ENCODE assay signal across 18 cellular contexts in genomic region chr2:146572598-146572997, GRCh38.
DNase-seq lines count a peak whose midpoint lies in the region; ATAC-seq and TF ChIP-seq lines count a peak whose summit lies in the region.
"Had no signal": no experiment of that assay in that cellular context is flagged by ENCODE, and none has a peak within 500 bp of the region (broad histone marks: within the 10 kb centered on the region; RNA-seq: fewer than 3 reads in every experiment).

No MANE protein-coding gene starts in this region.

- H2AFZ ChIP-seq in ACC112 (ENCODE audit: low read length, unreplicated experiment) = peak overlapping the region; percentile 34

- ATAC-seq in HG02642 (IDR thresholded peaks at IDR 0.05; ENCODE audit: poor library complexity, unreplicated experiment) = no peak
- no peak for ATAC-seq in right cardiac atrium
- ATAC-seq: activated CD8-positive, alpha-beta memory T cell treated with anti-CD3 and anti-CD28 coated beads, Interleukin-2, amount 10 ng/mL, durations not matched to agents 7 days and 5 days; gastroesophageal sphincter; right lobe of liver had no signal

- H3K4me1 Mint-ChIP-seq in HFFc6 (ENCODE audit: low read depth) (peaks cover 14% of the 10 kb centered on the region), type B pancreatic cell (ENCODE audit: unreplicated experiment) (no peaks in the 10 kb centered on the region)
- H3K4me1 Mint-ChIP-seq: activated CD8-positive, alpha-beta memory T cell treated with anti-CD3 and anti-CD28 coated beads, Interleukin-2, amount 10 ng/mL, durations not matched to agents 7 days and 5 days; immature natural killer cell had no signal

- DNase-seq in HFFc6 = peak; percentile 64
- DNase-seq in amniotic stem cell (lab: John Stamatoyannopoulos, UW) = peak; percentile 4
- DNase-seq in glomerular visceral epithelial cell (ENCODE audit: extremely low spot score) = peak; percentile 5
- DNase-seq in NCI-H1436 (lab: John Stamatoyannopoulos, UW) = no peak
- DNase-seq in type B pancreatic cell (ENCODE audit: extremely low spot score, unreplicated experiment) = no peak
- DNase-seq in right cardiac atrium = no peak
- DNase-seq: activated CD8-positive, alpha-beta memory T cell treated with anti-CD3 and anti-CD28 coated beads, Interleukin-2, amount 10 ng/mL, durations not matched to agents 7 days and 5 days; activated naive CD4-positive, alpha-beta T cell; effector CD4-positive, alpha-beta T cell; immature natural killer cell; KBM-7; NCI-H2227 treated with DMSO at 0.1 percent for 48 hours; right lobe of liver; stimulated activated CD4-positive, alpha-beta T cell treated with anti-CD3 and anti-CD28 coated beads, Interleukin-4, amount 100 ng/mL, for 1 hour; tibial artery had no signal

- no peaks in the 10 kb centered on the region for H3K79me2 ChIP-seq in ACC112 (ENCODE audit: control insufficient read depth, insufficient read depth, low read length, unreplicated experiment)

- intact Hi-C loops in right cardiac atrium (cut with DNase I) = no loop called here

- no peak overlapping the region for H3K27ac ChIP-seq in ACC112 (ENCODE audit: low read depth, low read length)
- no peak overlapping the region for H3K27ac ChIP-seq in right cardiac atrium (ENCODE audit: low read length)
- H3K27ac ChIP-seq: gastroesophageal sphincter, right lobe of liver, tibial artery had no signal

- H3K36me3 Mint-ChIP-seq in HFFc6 (ENCODE audit: low read depth) = no peaks in the 10 kb centered on the region
- no peaks in the 10 kb centered on the region for H3K36me3 Mint-ChIP-seq in type B pancreatic cell
- H3K36me3 Mint-ChIP-seq: activated CD8-positive, alpha-beta memory T cell treated with anti-CD3 and anti-CD28 coated beads, Interleukin-2, amount 10 ng/mL, durations not matched to agents 7 days and 5 days; immature natural killer cell had no signal

- H3K36me3 ChIP-seq in ACC112 (ENCODE audit: insufficient read depth, low read length) = no peaks in the 10 kb centered on the region
- H3K36me3 ChIP-seq: gastroesophageal sphincter, tibial artery had no signal

- TF ChIP-seq CTCF in HFFc6 (IDR thresholded peaks at IDR 0.05) (no peak), type B pancreatic cell (conservative IDR thresholded peaks at IDR 0.05) (no peak)

- H3K27me3 Mint-ChIP-seq in HFFc6 (ENCODE audit: insufficient read depth) (no peaks in the 10 kb centered on the region), type B pancreatic cell (peaks cover 9% of the 10 kb centered on the region)
- H3K27me3 Mint-ChIP-seq: activated CD8-positive, alpha-beta memory T cell treated with anti-CD3 and anti-CD28 coated beads, Interleukin-2, amount 10 ng/mL, durations not matched to agents 7 days and 5 days had no signal

- H3K4me1 ChIP-seq in ACC112 (ENCODE audit: control insufficient read depth, insufficient read depth, low read length, unreplicated experiment) (no peaks in the 10 kb centered on the region), right cardiac atrium (ENCODE audit: control insufficient read depth, insufficient read depth, low read length) (no peaks in the 10 kb centered on the region)
- H3K4me1 ChIP-seq: gastroesophageal sphincter, right lobe of liver, tibial artery had no signal

- H3K4me3 ChIP-seq in ACC112 (ENCODE audit: low read depth, low read length) (peak overlapping the region; percentile 21), right cardiac atrium (ENCODE audit: low read length) (no peak overlapping the region)
- H3K4me3 ChIP-seq: gastroesophageal sphincter, right lobe of liver, tibial artery had no signal

- H3K27ac Mint-ChIP-seq in HFFc6 (peak overlapping the region; percentile 61), type B pancreatic cell (no peak overlapping the region)
- H3K27ac Mint-ChIP-seq: activated CD8-positive, alpha-beta memory T cell treated with anti-CD3 and anti-CD28 coated beads, Interleukin-2, amount 10 ng/mL, durations not matched to agents 7 days and 5 days; immature natural killer cell had no signal

- no peaks in the 10 kb centered on the region for H3K27me3 ChIP-seq in ACC112 (ENCODE audit: insufficient read depth, low read length)
- H3K27me3 ChIP-seq in right cardiac atrium (ENCODE audit: control insufficient read depth, insufficient read depth) = no peaks in the 10 kb centered on the region
- H3K27me3 ChIP-seq: gastroesophageal sphincter, right lobe of liver, tibial artery had no signal

- H3K9me3 ChIP-seq in right cardiac atrium (ENCODE audit: control insufficient read depth, low read length) = no peaks in the 10 kb centered on the region
- H3K9me3 ChIP-seq: gastroesophageal sphincter, tibial artery had no signal

- H3K9me3 Mint-ChIP-seq in HFFc6 (no peaks in the 10 kb centered on the region), type B pancreatic cell (no peaks in the 10 kb centered on the region)

- WGBS in right cardiac atrium = 74% methylated on average over 1 of the region's 1 CpG

- H3K4me3 Mint-ChIP-seq in HFFc6 (peak overlapping the region; percentile 64), type B pancreatic cell (no peak overlapping the region)
- H3K4me3 Mint-ChIP-seq: activated CD8-positive, alpha-beta memory T cell treated with anti-CD3 and anti-CD28 coated beads, Interleukin-2, amount 10 ng/mL, durations not matched to agents 7 days and 5 days; immature natural killer cell had no signal

Comparison
In these comparisons a context has a peak if more than half of its experiments do, and no peak if none do; other contexts are left out.
1. DNase-seq: peak in HFFc6 (single experiment), amniotic stem cell (single experiment) and glomerular visceral epithelial cell (single experiment); none in NCI-H1436 (single experiment), type B pancreatic cell (single experiment) and right cardiac atrium (0 of 3).